Comparison of ENCODE assay signal across 1 cellular context in the genomic region with DNA sequence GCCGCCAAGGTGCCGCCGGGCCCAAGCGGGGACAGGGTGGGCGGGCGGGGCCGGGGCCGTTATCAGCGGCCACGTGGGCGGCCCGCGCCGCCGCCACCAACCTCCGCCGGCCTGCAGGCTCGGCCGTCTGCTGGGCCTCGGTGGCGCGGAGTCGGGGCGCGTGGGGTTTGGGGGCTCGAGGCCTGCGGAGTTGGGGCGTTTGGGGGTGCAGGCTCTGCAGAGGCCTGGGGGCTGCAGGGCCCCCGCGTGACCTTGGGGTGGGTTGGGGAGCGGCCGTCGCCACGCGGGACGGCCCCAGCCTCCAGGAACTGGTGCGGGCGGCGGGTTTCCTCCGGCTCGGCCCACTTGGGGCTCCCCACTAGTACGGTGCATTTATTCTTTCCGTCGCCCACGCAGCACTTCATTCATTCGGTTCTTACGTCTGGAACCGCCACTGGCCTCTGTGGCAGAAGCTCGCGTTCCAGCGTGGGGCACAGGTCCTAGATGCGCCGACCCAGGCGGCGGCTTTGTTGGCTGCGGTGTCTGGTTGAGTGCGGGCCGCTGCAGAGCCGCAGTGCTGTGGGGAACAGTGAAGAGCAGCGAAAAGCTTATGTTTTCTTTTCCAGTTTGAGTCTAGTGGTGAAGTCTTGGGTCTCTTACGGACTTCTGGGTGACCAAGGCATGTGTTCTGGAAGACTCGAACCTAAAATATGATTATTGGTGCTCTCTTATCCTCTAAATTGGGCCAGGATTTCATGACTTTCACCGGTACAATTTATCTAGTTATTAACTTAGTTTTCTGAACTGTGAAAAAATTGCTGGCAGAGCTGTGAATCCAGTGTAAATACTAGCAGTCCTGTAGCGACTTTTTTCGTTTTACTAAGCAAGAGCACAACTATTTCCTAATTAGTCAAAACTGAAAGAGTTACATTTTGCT.
A peak's percentile ranks its signal among the peaks of the same experiment; 100 is the strongest.
TF ChIP-seq lines count a peak whose summit lies in the region.

No MANE protein-coding gene starts in this region.

TF ChIP-seq in K562, 482 proteins besides CTCF, POLR2A, EP300 and RAD21 (continued from another document and continues in another):
- TF ChIP-seq NR4A1 (CRISPR knock-in tag; IDR thresholded peaks at IDR 0.05) (peak; percentile 80), NR4A1 (tag; IDR thresholded peaks at IDR 0.05) (peak; percentile 35; the same call in 1 of the 2 replicates), ZNF146 (CRISPR knock-in tag; IDR thresholded peaks at IDR 0.05; ENCODE audit: unreplicated experiment) (no peak), SAFB2 (IDR thresholded peaks at IDR 0.05; ENCODE audit: borderline replicate concordance, low read depth, low read length, severe bottlenecking) (no peak), SRSF7 (optimal IDR thresholded peaks at IDR 0.05; ENCODE audit: low read depth, low read length) (no peak), KHSRP (IDR thresholded peaks at IDR 0.05) (no peak), ELF2 (CRISPR knock-in tag; IDR thresholded peaks at IDR 0.05) (no peak), ZNF79 (CRISPR knock-in tag; IDR thresholded peaks at IDR 0.05; ENCODE audit: low read depth) (no peak; the same call in 1 of the 2 replicates), DPF2 (IDR thresholded peaks at IDR 0.05) (no peak), ZNF217 (CRISPR knock-in tag; IDR thresholded peaks at IDR 0.05) (no peak), SOX6 (IDR thresholded peaks at IDR 0.05) (no peak), MTA2 (IDR thresholded peaks at IDR 0.05; ENCODE audit: low read depth) (no peak), BCOR (IDR thresholded peaks at IDR 0.05) (0 out of 2 replicates have a peak, but pooled peaks have one; percentile 14), SMAD4 (CRISPR knock-in tag; conservative IDR thresholded peaks at IDR 0.05) (no peak; the same call in 1 of the 2 replicates), ZC3H11A (IDR thresholded peaks at IDR 0.05; ENCODE audit: low read depth, low read length) (peak; percentile 84), GABPA (tag; conservative IDR thresholded peaks at IDR 0.05; ENCODE audit: low read depth) (no peak), KDM1A (IDR thresholded peaks at IDR 0.05) (no peak), TSC22D4 (tag; IDR thresholded peaks at IDR 0.05) (no peak), PRPF4 (IDR thresholded peaks at IDR 0.05; ENCODE audit: insufficient read depth, low read depth, low read length, poor library complexity, severe bottlenecking) (no peak), NCOA6 (IDR thresholded peaks at IDR 0.05) (no peak), EZH2 (IDR thresholded peaks at IDR 0.05; ENCODE audit: borderline replicate concordance, low read depth, low read length) (no peak), MECOM (CRISPR knock-in tag; IDR thresholded peaks at IDR 0.05) (no peak), ZNF124 (CRISPR knock-in tag; IDR thresholded peaks at IDR 0.05) (no peak), FOXK1 (CRISPR knock-in tag; IDR thresholded peaks at IDR 0.05; ENCODE audit: borderline replicate concordance) (no peak), BHLHE40 (IDR thresholded peaks at IDR 0.05; ENCODE audit: low read length) (peak; percentile 21; the same call in 1 of the 2 replicates), BRD4 (IDR thresholded peaks at IDR 0.05) (peak; percentile 99), TAF15 (IDR thresholded peaks at IDR 0.05; ENCODE audit: low read depth, low read length) (no peak), TFE3 (CRISPR knock-in tag; IDR thresholded peaks at IDR 0.05) (no peak), SMARCE1 (IDR thresholded peaks at IDR 0.05) (no peak), HMG20B (CRISPR knock-in tag; IDR thresholded peaks at IDR 0.05) (no peak), XRCC4 (IDR thresholded peaks at IDR 0.05; ENCODE audit: extremely low read depth, insufficient read depth, insufficient read length) (no peak), SMARCC2 (IDR thresholded peaks at IDR 0.05; ENCODE audit: low read depth) (no peak), HSF4 (CRISPR knock-in tag; IDR thresholded peaks at IDR 0.05; ENCODE audit: borderline replicate concordance) (0 out of 2 replicates have a peak, but pooled peaks have one; percentile 29), HNRNPH1 (optimal IDR thresholded peaks at IDR 0.05; ENCODE audit: low read depth, low read length) (no peak), ZNF589 (CRISPR knock-in tag; IDR thresholded peaks at IDR 0.05; ENCODE audit: low read depth) (no peak)
- TF ChIP-seq, protein P1, sequence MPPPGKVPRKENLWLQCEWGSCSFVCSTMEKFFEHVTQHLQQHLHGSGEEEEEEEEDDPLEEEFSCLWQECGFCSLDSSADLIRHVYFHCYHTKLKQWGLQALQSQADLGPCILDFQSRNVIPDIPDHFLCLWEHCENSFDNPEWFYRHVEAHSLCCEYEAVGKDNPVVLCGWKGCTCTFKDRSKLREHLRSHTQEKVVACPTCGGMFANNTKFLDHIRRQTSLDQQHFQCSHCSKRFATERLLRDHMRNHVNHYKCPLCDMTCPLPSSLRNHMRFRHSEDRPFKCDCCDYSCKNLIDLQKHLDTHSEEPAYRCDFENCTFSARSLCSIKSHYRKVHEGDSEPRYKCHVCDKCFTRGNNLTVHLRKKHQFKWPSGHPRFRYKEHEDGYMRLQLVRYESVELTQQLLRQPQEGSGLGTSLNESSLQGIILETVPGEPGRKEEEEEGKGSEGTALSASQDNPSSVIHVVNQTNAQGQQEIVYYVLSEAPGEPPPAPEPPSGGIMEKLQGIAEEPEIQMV (tag; conservative IDR thresholded peaks at IDR 0.05; ENCODE audit: low read depth), result no peak
- TF ChIP-seq, protein P2, sequence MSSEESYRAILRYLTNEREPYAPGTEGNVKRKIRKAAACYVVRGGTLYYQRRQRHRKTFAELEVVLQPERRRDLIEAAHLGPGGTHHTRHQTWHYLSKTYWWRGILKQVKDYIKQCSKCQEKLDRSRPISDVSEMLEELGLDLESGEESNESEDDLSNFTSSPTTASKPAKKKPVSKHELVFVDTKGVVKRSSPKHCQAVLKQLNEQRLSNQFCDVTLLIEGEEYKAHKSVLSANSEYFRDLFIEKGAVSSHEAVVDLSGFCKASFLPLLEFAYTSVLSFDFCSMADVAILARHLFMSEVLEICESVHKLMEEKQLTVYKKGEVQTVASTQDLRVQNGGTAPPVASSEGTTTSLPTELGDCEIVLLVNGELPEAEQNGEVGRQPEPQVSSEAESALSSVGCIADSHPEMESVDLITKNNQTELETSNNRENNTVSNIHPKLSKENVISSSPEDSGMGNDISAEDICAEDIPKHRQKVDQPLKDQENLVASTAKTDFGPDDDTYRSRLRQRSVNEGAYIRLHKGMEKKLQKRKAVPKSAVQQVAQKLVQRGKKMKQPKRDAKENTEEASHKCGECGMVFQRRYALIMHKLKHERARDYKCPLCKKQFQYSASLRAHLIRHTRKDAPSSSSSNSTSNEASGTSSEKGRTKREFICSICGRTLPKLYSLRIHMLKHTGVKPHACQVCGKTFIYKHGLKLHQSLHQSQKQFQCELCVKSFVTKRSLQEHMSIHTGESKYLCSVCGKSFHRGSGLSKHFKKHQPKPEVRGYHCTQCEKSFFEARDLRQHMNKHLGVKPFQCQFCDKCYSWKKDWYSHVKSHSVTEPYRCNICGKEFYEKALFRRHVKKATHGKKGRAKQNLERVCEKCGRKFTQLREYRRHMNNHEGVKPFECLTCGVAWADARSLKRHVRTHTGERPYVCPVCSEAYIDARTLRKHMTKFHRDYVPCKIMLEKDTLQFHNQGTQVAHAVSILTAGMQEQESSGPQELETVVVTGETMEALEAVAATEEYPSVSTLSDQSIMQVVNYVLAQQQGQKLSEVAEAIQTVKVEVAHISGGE (CRISPR knock-in tag; IDR thresholded peaks at IDR 0.05), result no peak
- TF ChIP-seq, protein P3, sequence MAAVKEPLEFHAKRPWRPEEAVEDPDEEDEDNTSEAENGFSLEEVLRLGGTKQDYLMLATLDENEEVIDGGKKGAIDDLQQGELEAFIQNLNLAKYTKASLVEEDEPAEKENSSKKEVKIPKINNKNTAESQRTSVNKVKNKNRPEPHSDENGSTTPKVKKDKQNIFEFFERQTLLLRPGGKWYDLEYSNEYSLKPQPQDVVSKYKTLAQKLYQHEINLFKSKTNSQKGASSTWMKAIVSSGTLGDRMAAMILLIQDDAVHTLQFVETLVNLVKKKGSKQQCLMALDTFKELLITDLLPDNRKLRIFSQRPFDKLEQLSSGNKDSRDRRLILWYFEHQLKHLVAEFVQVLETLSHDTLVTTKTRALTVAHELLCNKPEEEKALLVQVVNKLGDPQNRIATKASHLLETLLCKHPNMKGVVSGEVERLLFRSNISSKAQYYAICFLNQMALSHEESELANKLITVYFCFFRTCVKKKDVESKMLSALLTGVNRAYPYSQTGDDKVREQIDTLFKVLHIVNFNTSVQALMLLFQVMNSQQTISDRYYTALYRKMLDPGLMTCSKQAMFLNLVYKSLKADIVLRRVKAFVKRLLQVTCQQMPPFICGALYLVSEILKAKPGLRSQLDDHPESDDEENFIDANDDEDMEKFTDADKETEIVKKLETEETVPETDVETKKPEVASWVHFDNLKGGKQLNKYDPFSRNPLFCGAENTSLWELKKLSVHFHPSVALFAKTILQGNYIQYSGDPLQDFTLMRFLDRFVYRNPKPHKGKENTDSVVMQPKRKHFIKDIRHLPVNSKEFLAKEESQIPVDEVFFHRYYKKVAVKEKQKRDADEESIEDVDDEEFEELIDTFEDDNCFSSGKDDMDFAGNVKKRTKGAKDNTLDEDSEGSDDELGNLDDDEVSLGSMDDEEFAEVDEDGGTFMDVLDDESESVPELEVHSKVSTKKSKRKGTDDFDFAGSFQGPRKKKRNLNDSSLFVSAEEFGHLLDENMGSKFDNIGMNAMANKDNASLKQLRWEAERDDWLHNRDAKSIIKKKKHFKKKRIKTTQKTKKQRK (IDR thresholded peaks at IDR 0.05; ENCODE audit: borderline replicate concordance, low read depth, low read length), result no peak
- TF ChIP-seq, protein P4, sequence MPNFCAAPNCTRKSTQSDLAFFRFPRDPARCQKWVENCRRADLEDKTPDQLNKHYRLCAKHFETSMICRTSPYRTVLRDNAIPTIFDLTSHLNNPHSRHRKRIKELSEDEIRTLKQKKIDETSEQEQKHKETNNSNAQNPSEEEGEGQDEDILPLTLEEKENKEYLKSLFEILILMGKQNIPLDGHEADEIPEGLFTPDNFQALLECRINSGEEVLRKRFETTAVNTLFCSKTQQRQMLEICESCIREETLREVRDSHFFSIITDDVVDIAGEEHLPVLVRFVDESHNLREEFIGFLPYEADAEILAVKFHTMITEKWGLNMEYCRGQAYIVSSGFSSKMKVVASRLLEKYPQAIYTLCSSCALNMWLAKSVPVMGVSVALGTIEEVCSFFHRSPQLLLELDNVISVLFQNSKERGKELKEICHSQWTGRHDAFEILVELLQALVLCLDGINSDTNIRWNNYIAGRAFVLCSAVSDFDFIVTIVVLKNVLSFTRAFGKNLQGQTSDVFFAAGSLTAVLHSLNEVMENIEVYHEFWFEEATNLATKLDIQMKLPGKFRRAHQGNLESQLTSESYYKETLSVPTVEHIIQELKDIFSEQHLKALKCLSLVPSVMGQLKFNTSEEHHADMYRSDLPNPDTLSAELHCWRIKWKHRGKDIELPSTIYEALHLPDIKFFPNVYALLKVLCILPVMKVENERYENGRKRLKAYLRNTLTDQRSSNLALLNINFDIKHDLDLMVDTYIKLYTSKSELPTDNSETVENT (CRISPR knock-in tag; IDR thresholded peaks at IDR 0.05), result peak; percentile 92
- TF ChIP-seq, protein P5, sequence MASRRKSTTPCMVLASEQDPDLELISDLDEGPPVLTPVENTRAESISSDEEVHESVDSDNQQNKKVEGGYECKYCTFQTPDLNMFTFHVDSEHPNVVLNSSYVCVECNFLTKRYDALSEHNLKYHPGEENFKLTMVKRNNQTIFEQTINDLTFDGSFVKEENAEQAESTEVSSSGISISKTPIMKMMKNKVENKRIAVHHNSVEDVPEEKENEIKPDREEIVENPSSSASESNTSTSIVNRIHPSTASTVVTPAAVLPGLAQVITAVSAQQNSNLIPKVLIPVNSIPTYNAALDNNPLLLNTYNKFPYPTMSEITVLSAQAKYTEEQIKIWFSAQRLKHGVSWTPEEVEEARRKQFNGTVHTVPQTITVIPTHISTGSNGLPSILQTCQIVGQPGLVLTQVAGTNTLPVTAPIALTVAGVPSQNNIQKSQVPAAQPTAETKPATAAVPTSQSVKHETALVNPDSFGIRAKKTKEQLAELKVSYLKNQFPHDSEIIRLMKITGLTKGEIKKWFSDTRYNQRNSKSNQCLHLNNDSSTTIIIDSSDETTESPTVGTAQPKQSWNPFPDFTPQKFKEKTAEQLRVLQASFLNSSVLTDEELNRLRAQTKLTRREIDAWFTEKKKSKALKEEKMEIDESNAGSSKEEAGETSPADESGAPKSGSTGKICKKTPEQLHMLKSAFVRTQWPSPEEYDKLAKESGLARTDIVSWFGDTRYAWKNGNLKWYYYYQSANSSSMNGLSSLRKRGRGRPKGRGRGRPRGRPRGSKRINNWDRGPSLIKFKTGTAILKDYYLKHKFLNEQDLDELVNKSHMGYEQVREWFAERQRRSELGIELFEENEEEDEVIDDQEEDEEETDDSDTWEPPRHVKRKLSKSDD (conservative IDR thresholded peaks at IDR 0.05; ENCODE audit: low read length), result no peak
